Comparison of ENCODE assay signal across 3 cellular contexts in genomic region chr11:133096981-133097380, GRCh38.
TF ChIP-seq lines count a peak whose summit lies in the region.

No MANE protein-coding gene starts in this region.

TF ChIP-seq in HepG2, 621 proteins besides CTCF, POLR2A, EP300 and RAD21:
- TF ChIP-seq CHCHD3 (CRISPR knock-in tag; IDR thresholded peaks at IDR 0.05) (no peak), ZKSCAN5 (CRISPR knock-in tag; IDR thresholded peaks at IDR 0.05) (no peak), DZIP1 (CRISPR knock-in tag; IDR thresholded peaks at IDR 0.05) (no peak), PLSCR1 (CRISPR knock-in tag; IDR thresholded peaks at IDR 0.05; ENCODE audit: borderline replicate concordance) (no peak), ZNF547 (CRISPR knock-in tag; IDR thresholded peaks at IDR 0.05) (no peak), CEBPB (IDR thresholded peaks at IDR 0.05; ENCODE audit: borderline replicate concordance, low read depth, low read length) (peak; percentile 80)
TF ChIP-seq in HepG2: peak in this region for 1.

TF ChIP-seq in IMR-90, 13 proteins besides CTCF, POLR2A, EP300 and RAD21:
- TF ChIP-seq SMC3 (IDR thresholded peaks at IDR 0.05; ENCODE audit: low read depth, low read length) (no peak), CEBPB (IDR thresholded peaks at IDR 0.05; ENCODE audit: low read depth, low read length) (peak; percentile 92), CHD1 (IDR thresholded peaks at IDR 0.05; ENCODE audit: low read depth, low read length) (no peak)

TF ChIP-seq in K562, 482 proteins besides CTCF, POLR2A, EP300 and RAD21:
- TF ChIP-seq EP400 (IDR thresholded peaks at IDR 0.05) = no peak
- TF ChIP-seq NR2F6 (CRISPR knock-in tag; IDR thresholded peaks at IDR 0.05) = no peak
- TF ChIP-seq CEBPB (tag; IDR thresholded peaks at IDR 0.05) = peak; percentile 78
- TF ChIP-seq MBD1 (CRISPR knock-in tag; IDR thresholded peaks at IDR 0.05) = no peak
- no peak for TF ChIP-seq CEBPG (CRISPR knock-in tag; IDR thresholded peaks at IDR 0.05)
- peak in 1 of 2 experiments; percentile 92; a peak in 2 of 4 replicates for TF ChIP-seq CEBPG (tag; conservative IDR thresholded peaks at IDR 0.05 in 1 of 2, IDR thresholded peaks at IDR 0.05 in 1 of 2)
- no peak for TF ChIP-seq MCM3 (IDR thresholded peaks at IDR 0.05)
